8 cellular contexts compared by ENCODE assay signal in genomic region chr1:205141236-205142104, GRCh38. TPM values are rescaled to one million over a fixed set of nuclear protein-coding genes. Genes with fewer than 3 reads are reported as not detected.
DNase-seq lines count a peak whose midpoint lies in the region; ATAC-seq, FAIRE-seq and TF ChIP-seq lines count a peak whose summit lies in the region.

No MANE protein-coding gene starts in this region.

- no peaks in the 10 kb centered on the region for H3K36me3 ChIP-seq in endothelial cell of umbilical vein (ENCODE audit: control insufficient read depth in 2 of 2, extremely low read depth in 1 of 2, insufficient read depth in 2 of 2, low read length in 2 of 2)

- TF ChIP-seq CTCF in endothelial cell of umbilical vein (IDR thresholded peaks at IDR 0.05; ENCODE audit: extremely low read depth in 1 of 2, insufficient read depth in 1 of 2, low read depth in 1 of 2, low read length in 2 of 2) = peak; percentile 77

- H3K9me3 Mint-ChIP-seq in activated CD8-positive, alpha-beta memory T cell treated with anti-CD3 and anti-CD28 coated beads, Interleukin-2, amount 10 ng/mL, durations not matched to agents 7 days and 5 days (ENCODE audit: low read depth) = no peaks in the 10 kb centered on the region

- H3K9me1 ChIP-seq in endothelial cell of umbilical vein (replicated peaks; ENCODE audit: control insufficient read depth, extremely low read depth, insufficient read depth, low read length) = no peaks in the 10 kb centered on the region

- no peak overlapping the region for H3K4me3 Mint-ChIP-seq in activated CD8-positive, alpha-beta memory T cell treated with anti-CD3 and anti-CD28 coated beads, Interleukin-2, amount 10 ng/mL, durations not matched to agents 7 days and 5 days

- H3K27me3 ChIP-seq in endothelial cell of umbilical vein (ENCODE audit: control insufficient read depth in 2 of 2, insufficient read depth in 2 of 2, low read length in 2 of 2) = no peaks in the 10 kb centered on the region

- peaks cover 19% of the 10 kb centered on the region for H3K4me1 ChIP-seq in endothelial cell of umbilical vein (ENCODE audit: control insufficient read depth, extremely low read depth, insufficient read depth, low read length)

- peak; percentile 94 for FAIRE-seq in endothelial cell of umbilical vein (lab: Jason Lieb, UNC)

- no peaks in the 10 kb centered on the region for H3K79me2 ChIP-seq in endothelial cell of umbilical vein (ENCODE audit: control insufficient read depth, insufficient read depth, low read length)

- H3K27ac Mint-ChIP-seq in activated CD8-positive, alpha-beta memory T cell treated with anti-CD3 and anti-CD28 coated beads, Interleukin-2, amount 10 ng/mL, durations not matched to agents 7 days and 5 days = no peak overlapping the region

- dilution Hi-C loops in endothelial cell of umbilical vein (cut with MboI; ENCODE audit: extremely low pct_ligation_motif_present, low sequenced_read_pairs) = no loop called here

- H3K27ac ChIP-seq in endothelial cell of umbilical vein (ENCODE audit: insufficient read depth, low read depth, low read length) = no peak overlapping the region

- CTCF ChIA-PET in activated CD8-positive, alpha-beta memory T cell treated with anti-CD3 and anti-CD28 coated beads, Interleukin-2, amount 10 ng/mL, durations not matched to agents 7 days and 5 days (lab: Charles Lee) = interaction anchor here (0.7 to 4.6 kb wide), 36 partner anchors 8 to 962 kb away, joined by 3 to 31 read pairs (median 4); partner anchors contain the start of gene RBBP5
- CTCF ChIA-PET in endothelial cell of umbilical vein (lab: Charles Lee) = interaction anchor here (0.6 to 3.7 kb wide), 38 partner anchors 9 to 184 kb away, joined by 3 to 54 read pairs (median 5); partner anchors contain the start of genes DSTYK, RBBP5 and TMCC2

- no peaks in the 10 kb centered on the region for H3K36me3 Mint-ChIP-seq in activated CD8-positive, alpha-beta memory T cell treated with anti-CD3 and anti-CD28 coated beads, Interleukin-2, amount 10 ng/mL, durations not matched to agents 7 days and 5 days

- peak; percentile 92 for ATAC-seq in activated CD8-positive, alpha-beta memory T cell treated with anti-CD3 and anti-CD28 coated beads, Interleukin-2, amount 10 ng/mL, durations not matched to agents 7 days and 5 days
- ATAC-seq in HG02571 (IDR thresholded peaks at IDR 0.05; ENCODE audit: unreplicated experiment) = no peak

- H3K4me1 Mint-ChIP-seq in activated CD8-positive, alpha-beta memory T cell treated with anti-CD3 and anti-CD28 coated beads, Interleukin-2, amount 10 ng/mL, durations not matched to agents 7 days and 5 days = peaks cover 6% of the 10 kb centered on the region

- BruUV-seq in endothelial cell of umbilical vein (replicated peaks; lab: Mats Ljungman, UMichigan) = no TSS peak

- no peak overlapping the region for H2AFZ ChIP-seq in endothelial cell of umbilical vein (ENCODE audit: low read depth, low read length)

- H3K9ac ChIP-seq in endothelial cell of umbilical vein (replicated peaks; ENCODE audit: extremely low read depth, insufficient read depth, low read length) = no peak overlapping the region

- H3K4me2 ChIP-seq in endothelial cell of umbilical vein (ENCODE audit: insufficient read depth, low read length) = peak overlapping the region; percentile 7

- no peaks in the 10 kb centered on the region for H3K9me3 ChIP-seq in endothelial cell of umbilical vein (replicated peaks; ENCODE audit: control insufficient read depth, insufficient read depth, low read length)

- H4K20me1 ChIP-seq in endothelial cell of umbilical vein (replicated peaks; ENCODE audit: control insufficient read depth, extremely low read depth, insufficient read depth, low read length) = no peaks in the 10 kb centered on the region

- no peak for TF ChIP-seq POLR2A in endothelial cell of umbilical vein (IDR thresholded peaks at IDR 0.05; ENCODE audit: low read depth, low read length)

- H3K27me3 Mint-ChIP-seq in activated CD8-positive, alpha-beta memory T cell treated with anti-CD3 and anti-CD28 coated beads, Interleukin-2, amount 10 ng/mL, durations not matched to agents 7 days and 5 days = no peaks in the 10 kb centered on the region

- intact Hi-C loops in endothelial cell of umbilical vein (cut with micrococcal nuclease) = loop anchor here (1.0 to 2.0 kb wide), 6 partner anchors 19 to 179 kb away; partner anchors contain the start of genes DSTYK, NUAK2 and TMCC2

- H3K4me3 ChIP-seq in endothelial cell of umbilical vein (replicated peaks in 1 of 3; ENCODE audit: insufficient read depth in 1 of 3, low read depth in 1 of 3, low read length in 3 of 3) = no peak overlapping the region

- POLR2A ChIA-PET in endothelial cell of umbilical vein (lab: Charles Lee) = no interaction called here

- DNase-seq in EH (ENCODE audit: low read depth) (peak; percentile 83), HS-5 (ENCODE audit: low read depth) (peak; percentile 47), NOMO-1 treated with dmso at 0.1 percent for 144 hours (lab: John Stamatoyannopoulos, UW; ENCODE audit: unreplicated experiment) (peak; percentile 35), endothelial cell of umbilical vein (ENCODE audit: low read depth, low spot score) (peak; percentile 84), myocyte (ENCODE audit: low read depth) (peak; percentile 80)
- DNase-seq in activated CD8-positive, alpha-beta memory T cell treated with anti-CD3 and anti-CD28 coated beads, Interleukin-2, amount 10 ng/mL, durations not matched to agents 7 days and 5 days = peak; percentile 88
- DNase-seq in stimulated activated CD8-positive, alpha-beta memory T cell treated with anti-CD3 and anti-CD28 coated beads, Interleukin-4, amount 100 ng/mL, for 4 hours (ENCODE audit: low read depth in 2 of 2, low spot score in 1 of 2) = peak; percentile 37 to 42

TF ChIP-seq in endothelial cell of umbilical vein, 7 proteins besides CTCF, POLR2A, EP300 and RAD21:
- no peak for TF ChIP-seq EZH2 (IDR thresholded peaks at IDR 0.05; ENCODE audit: borderline replicate concordance, low read depth, low read length, severe bottlenecking)
- no peak for TF ChIP-seq POLR2AphosphoS5 (IDR thresholded peaks at IDR 0.05; ENCODE audit: insufficient read depth, low read depth, low read length)
- TF ChIP-seq MAX (IDR thresholded peaks at IDR 0.05; ENCODE audit: insufficient read depth, insufficient read length) = no peak
- TF ChIP-seq JUN (IDR thresholded peaks at IDR 0.05; ENCODE audit: borderline replicate concordance, insufficient read depth, insufficient read length, low read depth) = no peak
- no peak for TF ChIP-seq GATA2 (IDR thresholded peaks at IDR 0.05; ENCODE audit: insufficient read depth, insufficient read length, low read depth, low read length)
- TF ChIP-seq MYC (IDR thresholded peaks at IDR 0.05; ENCODE audit: low read depth, low read length) = no peak
- no peak for TF ChIP-seq FOS (IDR thresholded peaks at IDR 0.05; ENCODE audit: borderline replicate concordance, insufficient read depth, low read length)

RNA-seq across cellular contexts. Expression of gene RBBP5, which starts 19.7 kb away (rescaled TPM):
- 10 to 100 TPM; 22.8 to 23.0 TPM for total RNA-seq in activated CD8-positive, alpha-beta memory T cell treated with anti-CD3 and anti-CD28 coated beads, Interleukin-2, amount 10 ng/mL, durations not matched to agents 7 days and 5 days
- total RNA-seq in endothelial cell of umbilical vein = 14.2 and 15.6 TPM in 2 replicates
- polyA plus RNA-seq in endothelial cell of umbilical vein = 4.5 and 5.8 TPM in 2 replicates
- 6.3 and 7.0 TPM in 2 replicates for polyA plus RNA-seq in endothelial cell of umbilical vein (2011; cell fraction: cytosol; rRNA removed)
- polyA plus RNA-seq in endothelial cell of umbilical vein (2011; cell fraction: nucleus; rRNA removed) = 4.5 and 6.1 TPM in 2 replicates
- 8.4 and 12.0 TPM in 2 replicates for polyA plus RNA-seq in endothelial cell of umbilical vein (2012)
- polyA minus RNA-seq in endothelial cell of umbilical vein = 15.2 and 22.1 TPM in 2 replicates
- 21.1 TPM for polyA minus RNA-seq in endothelial cell of umbilical vein (2011; cell fraction: cytosol; rRNA and poly(A)+ RNA removed)
- 5.9 and 7.1 TPM in 2 replicates for polyA minus RNA-seq in endothelial cell of umbilical vein (2011; cell fraction: nucleus; rRNA and poly(A)+ RNA removed)
- total RNA-seq in myocyte = 12.6 and 17.9 TPM in 2 replicates
- 8.5 TPM for polyA plus RNA-seq in myocyte (2012)

RNA-seq across cellular contexts. Expression of gene TMEM81, which starts 57.2 kb away (rescaled TPM):
- 1 to 10 TPM; 2.3 to 3.0 TPM for total RNA-seq in activated CD8-positive, alpha-beta memory T cell treated with anti-CD3 and anti-CD28 coated beads, Interleukin-2, amount 10 ng/mL, durations not matched to agents 7 days and 5 days
- 2.9 TPM in 2 replicates for total RNA-seq in endothelial cell of umbilical vein
- 1.2 and 1.5 TPM in 2 replicates for polyA plus RNA-seq in endothelial cell of umbilical vein
- polyA plus RNA-seq in endothelial cell of umbilical vein (2011; cell fraction: cytosol; rRNA removed) = 1.5 and 1.7 TPM in 2 replicates
- 1.9 and 2.3 TPM in 2 replicates for polyA plus RNA-seq in endothelial cell of umbilical vein (2011; cell fraction: nucleus; rRNA removed)
- polyA plus RNA-seq in endothelial cell of umbilical vein (2012) = 1.9 and 2.1 TPM in 2 replicates
- 3.8 and 4.5 TPM in 2 replicates for polyA minus RNA-seq in endothelial cell of umbilical vein
- polyA minus RNA-seq in endothelial cell of umbilical vein (2011; cell fraction: cytosol; rRNA and poly(A)+ RNA removed) = 0.72 TPM
- polyA minus RNA-seq in endothelial cell of umbilical vein (2011; cell fraction: nucleus; rRNA and poly(A)+ RNA removed) = 1.4 and 2.2 TPM in 2 replicates
- 2.3 and 2.5 TPM in 2 replicates for total RNA-seq in myocyte
- 2.6 TPM for polyA plus RNA-seq in myocyte (2012)

Comparison
In these comparisons a context has a peak if more than half of its experiments do, and no peak if none do; other contexts are left out.
1. DNase-seq: peak in every context shown above with its lines; median percentile 88 in activated CD8-positive, alpha-beta memory T cell treated with anti-CD3 and anti-CD28 coated beads, Interleukin-2, amount 10 ng/mL, durations not matched to agents 7 days and 5 days; 84 in endothelial cell of umbilical vein; 83 in EH; 80 in myocyte; 47 in HS-5; 40 in stimulated activated CD8-positive, alpha-beta memory T cell treated with anti-CD3 and anti-CD28 coated beads, Interleukin-4, amount 100 ng/mL, for 4 hours; 35 in NOMO-1 treated with dmso at 0.1 percent for 144 hours.